ENCODE assay signal across 8 cellular contexts in the genomic region with DNA sequence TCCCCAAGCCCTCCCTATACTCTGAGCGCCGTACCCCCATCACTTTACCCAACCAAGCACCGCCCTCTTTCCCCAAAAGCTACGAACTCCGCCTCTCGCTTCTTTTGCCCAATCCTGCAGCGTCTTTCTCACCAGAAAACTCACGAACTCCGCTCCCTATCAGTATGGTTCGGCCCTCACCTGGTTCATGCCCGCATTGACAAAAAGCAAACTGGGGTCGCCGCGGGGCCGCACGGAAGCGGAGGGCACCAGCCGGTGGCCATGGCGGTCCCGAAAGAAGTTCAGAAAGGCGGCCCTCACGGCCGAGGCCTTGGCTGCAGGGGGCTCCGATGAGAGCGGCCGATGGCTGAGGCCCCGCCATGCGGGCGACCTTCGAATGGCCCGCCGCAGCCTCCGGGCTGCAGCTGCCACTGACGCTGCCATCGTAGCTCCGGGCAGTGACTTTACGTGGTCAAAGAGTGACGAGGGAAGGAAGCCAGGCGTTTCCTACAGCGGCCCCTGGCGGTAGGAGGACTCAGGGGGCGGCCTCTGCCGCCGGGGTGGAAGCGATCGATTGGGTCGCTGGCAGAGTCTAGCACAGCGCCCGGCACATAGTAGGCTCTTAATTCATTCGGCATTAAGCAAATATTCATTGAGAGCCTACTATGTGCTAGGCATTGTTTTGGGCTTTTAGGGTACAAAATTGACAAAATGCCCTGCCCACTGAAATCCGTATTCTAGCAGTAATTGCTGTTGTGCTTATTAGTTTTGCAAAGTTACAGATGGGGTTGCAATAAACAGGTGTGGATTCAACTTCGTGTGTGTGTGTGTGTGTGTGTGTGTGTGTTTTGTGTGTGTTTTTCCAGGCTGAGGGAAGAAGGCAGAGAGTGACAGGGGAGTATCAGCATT. TPM values are rescaled to one million over a fixed set of nuclear protein-coding genes. Genes with fewer than 3 reads are reported as not detected.
A peak's percentile ranks its signal among the peaks of the same experiment; 100 is the strongest.
DNase-seq lines count a peak whose midpoint lies in the region; ATAC-seq, FAIRE-seq and TF ChIP-seq lines count a peak whose summit lies in the region.

A gene (minus strand): TSS at position 447 of the 888 bp plus-strand sequence. CDS start 24 bp downstream, at position 423.

- H3K9me3 Mint-ChIP-seq in activated CD4-positive, alpha-beta T cell treated with anti-CD3 and anti-CD28 coated beads, Interleukin-2, amount 10 ng/mL, durations not matched to agents 24 days and 14 days: no peaks in the 10 kb centered on the region

- peak; percentile 82 for DNase-seq in GM19239 (ENCODE audit: insufficient read length, low spot score)
- peak; percentile 25 for DNase-seq in NCI-H524 treated with DMSO at 0.1 percent for 48 hours (lab: John Stamatoyannopoulos, UW)
- DNase-seq in activated CD4-positive, alpha-beta T cell treated with anti-CD3 and anti-CD28 coated beads, Interleukin-2, amount 10 ng/mL, durations not matched to agents 24 days and 14 days: peak; percentile 98
- peak; percentile 82 for DNase-seq in dedifferentiated amniotic fluid mesenchymal stem cell (ENCODE audit: extremely low spot score)
- peak; percentile 88 for DNase-seq in left lobe of liver (ENCODE audit: low spot score)
- peak; percentile 97 to 98 for DNase-seq in stimulated activated CD4-positive, alpha-beta T cell treated with anti-CD3 and anti-CD28 coated beads, Interleukin-2, amount 100 ng/mL, for 24 hours

- peaks cover 16% of the 10 kb centered on the region for H3K4me1 Mint-ChIP-seq in activated CD4-positive, alpha-beta T cell treated with anti-CD3 and anti-CD28 coated beads, Interleukin-2, amount 10 ng/mL, durations not matched to agents 24 days and 14 days

- peaks cover 10% of the 10 kb centered on the region for H3K27me3 Mint-ChIP-seq in activated CD4-positive, alpha-beta T cell treated with anti-CD3 and anti-CD28 coated beads, Interleukin-2, amount 10 ng/mL, durations not matched to agents 24 days and 14 days

- H3K36me3 Mint-ChIP-seq in activated CD4-positive, alpha-beta T cell treated with anti-CD3 and anti-CD28 coated beads, Interleukin-2, amount 10 ng/mL, durations not matched to agents 24 days and 14 days (ENCODE audit: low read depth): peaks cover 24% of the 10 kb centered on the region

- peak; percentile 99 for TF ChIP-seq CTCF in C4-2B (conservative IDR thresholded peaks at IDR 0.05)

- ATAC-seq in HG03457 (IDR thresholded peaks at IDR 0.05; ENCODE audit: unreplicated experiment) (peak; percentile 82), left lobe of liver (peak; percentile 100)

- FAIRE-seq in GM19239 (lab: Jason Lieb, UNC): peak; percentile 86

- intact Hi-C loops in activated CD4-positive, alpha-beta T cell treated with anti-CD3 and anti-CD28 coated beads, Interleukin-2, amount 10 ng/mL, durations not matched to agents 24 days and 14 days (cut with micrococcal nuclease): loop anchor here (1.0 to 2.0 kb wide), 3 partner anchors 45 to 74 kb away; a partner anchor contains a TSS

- H3K4me3 Mint-ChIP-seq in activated CD4-positive, alpha-beta T cell treated with anti-CD3 and anti-CD28 coated beads, Interleukin-2, amount 10 ng/mL, durations not matched to agents 24 days and 14 days: peak within 1 kb of the TSS; percentile 96

- peak within 1 kb of the TSS; percentile 97 for H3K27ac Mint-ChIP-seq in activated CD4-positive, alpha-beta T cell treated with anti-CD3 and anti-CD28 coated beads, Interleukin-2, amount 10 ng/mL, durations not matched to agents 24 days and 14 days

- peak within 1 kb of the TSS; percentile 81 for H3K27ac ChIP-seq in C4-2B

RNA-seq across cellular contexts. Expression of the gene that starts here (rescaled TPM):
- total RNA-seq in activated CD4-positive, alpha-beta T cell treated with anti-CD3 and anti-CD28 coated beads, Interleukin-2, amount 10 ng/mL, durations not matched to agents 24 days and 14 days: 22.4 and 23.7 TPM in 2 replicates
- 7.7 TPM for total RNA-seq in left lobe of liver

Comparison
In these comparisons a context has a peak if more than half of its experiments do, and no peak if none do; other contexts are left out.
1. Peak in every context shown above with its lines: DNase-seq, ATAC-seq and H3K27ac ChIP-seq.
2. DNase-seq: peak in every context shown above with its lines; median percentile 98 in activated CD4-positive, alpha-beta T cell treated with anti-CD3 and anti-CD28 coated beads, Interleukin-2, amount 10 ng/mL, durations not matched to agents 24 days and 14 days; 98 in stimulated activated CD4-positive, alpha-beta T cell treated with anti-CD3 and anti-CD28 coated beads, Interleukin-2, amount 100 ng/mL, for 24 hours; 88 in left lobe of liver; 82 in GM19239; 82 in dedifferentiated amniotic fluid mesenchymal stem cell; 25 in NCI-H524 treated with DMSO at 0.1 percent for 48 hours.